7 cellular contexts compared by ENCODE assay signal in genomic region chr11:106021181-106021966, GRCh38. TPM values are rescaled to one million over a fixed set of nuclear protein-coding genes. Genes with fewer than 3 reads are reported as not detected.
DNase-seq lines count a peak whose midpoint lies in the region; ATAC-seq and TF ChIP-seq lines count a peak whose summit lies in the region.

No MANE protein-coding gene starts in this region.

- in situ Hi-C loops in astrocyte of the spinal cord (cut with HindIII; ENCODE audit: low sequenced_read_pairs): no loop called here

- ATAC-seq in GM18502 (IDR thresholded peaks at IDR 0.05; ENCODE audit: poor library complexity, unreplicated experiment): peak; percentile 19
- ATAC-seq in GM23338: peak; percentile 17

- TF ChIP-seq CTCF in GM23338 (conservative IDR thresholded peaks at IDR 0.05; ENCODE audit: low read depth in 2 of 2) (no peak), Loucy (conservative IDR thresholded peaks at IDR 0.05; ENCODE audit: low read length) (no peak), astrocyte of the spinal cord (IDR thresholded peaks at IDR 0.05; ENCODE audit: low read depth, low read length) (no peak)

- no peaks in the 10 kb centered on the region for H3F3A ChIP-seq in GM23338 (replicated peaks; ENCODE audit: low read depth)
- no peaks in the 10 kb centered on the region for H3F3A ChIP-seq in Loucy (ENCODE audit: low read depth)

- H3K9me3 Mint-ChIP-seq in GM23338: no peaks in the 10 kb centered on the region; the same call in 2 of the 3 replicates

- peaks cover 38% of the 10 kb centered on the region for H3K4me1 ChIP-seq in GM23338 (ENCODE audit: insufficient read depth)
- H3K4me1 ChIP-seq in Loucy (ENCODE audit: insufficient read depth, low read length, poor library complexity, severe bottlenecking): peaks cover 57% of the 10 kb centered on the region

- H3K4me2 ChIP-seq in GM23338: peak overlapping the region; percentile 78
- peak overlapping the region; percentile 84 for H3K4me2 ChIP-seq in Loucy (ENCODE audit: low read depth, low read length, poor library complexity, severe bottlenecking)

- peak; percentile 32 for DNase-seq in GM23338 (ENCODE audit: low spot score)
- no peak for DNase-seq in astrocyte of the spinal cord (ENCODE audit: low read depth, low spot score)
- DNase-seq in substantia nigra (lab: John Stamatoyannopoulos, UW): peak in 1 of 49 donors; percentile 32
- no peak for DNase-seq in stimulated activated CD4-positive, alpha-beta T cell treated with anti-CD3 and anti-CD28 coated beads, Interleukin-4, amount 100 ng/mL, for 4 hours

- H4K20me1 ChIP-seq in GM23338 (replicated peaks; ENCODE audit: insufficient read depth) (peaks cover 5% of the 10 kb centered on the region), Loucy (ENCODE audit: insufficient read depth, low read length, poor library complexity, severe bottlenecking) (peaks cover 45% of the 10 kb centered on the region)

- no peaks in the 10 kb centered on the region for H3K36me3 ChIP-seq in GM23338 (ENCODE audit: insufficient read depth)
- H3K36me3 ChIP-seq in Loucy (ENCODE audit: insufficient read depth, low read length): no peaks in the 10 kb centered on the region

- H3K4me1 Mint-ChIP-seq in GM23338: peaks cover 32% of the 10 kb centered on the region

- no peaks in the 10 kb centered on the region for H3K9me3 ChIP-seq in Loucy (ENCODE audit: insufficient read depth, low read depth, low read length)

- H3K4me3 ChIP-seq in GM23338 (peak overlapping the region; percentile 67), Loucy (ENCODE audit: low read length, poor library complexity, severe bottlenecking) (peak overlapping the region; percentile 96), astrocyte of the spinal cord (ENCODE audit: low read depth, low read length) (peak overlapping the region; percentile 89)

- peak overlapping the region; percentile 95 for H3K27ac Mint-ChIP-seq in GM23338

- no peaks in the 10 kb centered on the region for H3K27me3 ChIP-seq in GM23338 (ENCODE audit: insufficient read depth)
- peaks cover 28% of the 10 kb centered on the region for H3K27me3 ChIP-seq in Loucy (ENCODE audit: insufficient read depth, low read length, poor library complexity, severe bottlenecking)
- H3K27me3 ChIP-seq in layer of hippocampus (ENCODE audit: control insufficient read depth, insufficient read depth, low read length): no peaks in the 10 kb centered on the region

- H3K27me3 Mint-ChIP-seq in GM23338 (ENCODE audit: insufficient read depth, low read depth, poor library complexity): no peaks in the 10 kb centered on the region

- H3K9me2 ChIP-seq in GM23338 (ENCODE audit: insufficient read depth) (no peaks in the 10 kb centered on the region), Loucy (replicated peaks; ENCODE audit: low read depth, low read length) (no peaks in the 10 kb centered on the region)

- H2AFZ ChIP-seq in GM23338: peak overlapping the region; percentile 72; the same call in 1 of the 2 replicates
- H2AFZ ChIP-seq in Loucy (ENCODE audit: low read length): peak overlapping the region; percentile 95

- no peaks in the 10 kb centered on the region for H3K36me3 Mint-ChIP-seq in GM23338 (ENCODE audit: low read depth)

- H3K27ac ChIP-seq in GM23338 (ENCODE audit: low read depth): no peak overlapping the region
- peak overlapping the region; percentile 88 for H3K27ac ChIP-seq in layer of hippocampus (ENCODE audit: low read depth, low read length)
- H3K27ac ChIP-seq in substantia nigra (ENCODE audit: low read depth, low read length, poor library complexity, severe bottlenecking): peak overlapping the region; percentile 90

- peak overlapping the region; percentile 92 for H3K4me3 Mint-ChIP-seq in GM23338

- H3K79me2 ChIP-seq in GM23338 (replicated peaks; ENCODE audit: insufficient read depth) (peaks cover 54% of the 10 kb centered on the region), Loucy (ENCODE audit: insufficient read depth, low read length) (peaks cover 55% of the 10 kb centered on the region)

- peak overlapping the region; percentile 76 for H3K9ac ChIP-seq in Loucy (ENCODE audit: low read depth, low read length, poor library complexity, severe bottlenecking)

TF ChIP-seq in GM23338, 12 proteins besides CTCF, POLR2A, EP300 and RAD21 (continues in another document):
- no peak for TF ChIP-seq STAT1 (IDR thresholded peaks at IDR 0.05; ENCODE audit: unreplicated experiment)
- TF ChIP-seq EZH2phosphoT487 (IDR thresholded peaks at IDR 0.05; ENCODE audit: unreplicated experiment): no peak
- no peak for TF ChIP-seq ZNF114 (CRISPR knock-in tag; IDR thresholded peaks at IDR 0.05)
- TF ChIP-seq POLR2AphosphoS5 (IDR thresholded peaks at IDR 0.05; ENCODE audit: low read depth): no peak
- TF ChIP-seq REST (IDR thresholded peaks at IDR 0.05; ENCODE audit: unreplicated experiment): no peak
- no peak for TF ChIP-seq ETS1 (IDR thresholded peaks at IDR 0.05)
- no peak for TF ChIP-seq EZH2 (IDR thresholded peaks at IDR 0.05; ENCODE audit: low read depth, unreplicated experiment)
- no peak for TF ChIP-seq ZNF331 (CRISPR knock-in tag; IDR thresholded peaks at IDR 0.05; ENCODE audit: low read depth)
- no peak for TF ChIP-seq JUNB (IDR thresholded peaks at IDR 0.05; ENCODE audit: unreplicated experiment)

RNA-seq across cellular contexts. Expression of gene MSANTD4, which starts 0.7 kb away (rescaled TPM):
- 19.9 and 31.1 TPM in 2 replicates for total RNA-seq in GM23338 (2014; rRNA removed; shearing (Covaris generic))
- 11.3 and 13.2 TPM in 2 replicates for polyA plus RNA-seq in GM23338 (2016; fragmentation: Nextera tagmentation; extraction: Ambion mirVana)

RNA-seq across cellular contexts. Expression of gene KBTBD3, which starts 55.8 kb away (rescaled TPM):
- 1.8 and 1.9 TPM in 2 replicates for total RNA-seq in GM23338 (2014; rRNA removed; shearing (Covaris generic))
- polyA plus RNA-seq in GM23338 (2016; fragmentation: Nextera tagmentation; extraction: Ambion mirVana): 13.7 TPM in 2 replicates

RNA-seq across cellular contexts. Expression of gene AASDHPPT, which starts 56.1 kb away (rescaled TPM):
- 57.4 and 62.3 TPM in 2 replicates for total RNA-seq in GM23338 (2014; rRNA removed; shearing (Covaris generic))
- polyA plus RNA-seq in GM23338 (2016; fragmentation: Nextera tagmentation; extraction: Ambion mirVana): 38.8 and 49.0 TPM in 2 replicates
